ENCODE assay signal across 8 cellular contexts in the genomic region with DNA sequence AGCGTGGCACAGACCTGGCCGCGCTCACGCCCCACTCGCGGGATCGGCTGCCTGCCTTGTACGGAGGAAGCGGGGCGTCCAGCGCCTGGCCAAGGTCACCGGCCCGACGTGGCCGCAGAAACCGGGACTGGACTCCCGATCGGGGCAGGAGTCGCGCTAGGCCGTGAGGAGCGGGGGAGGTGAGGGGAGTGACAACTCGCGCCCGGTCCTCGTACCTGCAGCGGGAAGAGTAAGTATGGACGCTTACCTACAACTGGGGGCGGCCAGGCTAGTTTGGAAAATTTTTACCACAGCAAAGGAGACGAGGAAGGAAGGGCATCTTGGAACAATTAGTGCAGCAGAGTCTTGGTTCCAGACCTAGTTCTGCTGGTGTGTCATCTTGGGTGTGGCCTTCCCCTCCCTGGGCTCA.
DNase-seq lines count a peak whose midpoint lies in the region; ATAC-seq and TF ChIP-seq lines count a peak whose summit lies in the region.

No MANE protein-coding gene starts in this region.

- H3K9ac ChIP-seq in muscle layer of colon (ENCODE audit: low read length) = peak overlapping the region; percentile 26

- H3K4me3 ChIP-seq in WI38 (ENCODE audit: low read depth, low read length) (peak overlapping the region; percentile 87), muscle layer of colon (ENCODE audit: low read depth in 1 of 2, low read length in 2 of 2) (peak overlapping the region; percentile 65 to 71)

- no peaks in the 10 kb centered on the region for H3K36me3 ChIP-seq in muscle layer of colon (ENCODE audit: insufficient read depth, low read length)

- TF ChIP-seq CTCF in WI38 (IDR thresholded peaks at IDR 0.05; ENCODE audit: low read depth, low read length) = no peak

- peaks cover 24% of the 10 kb centered on the region for H3K4me1 ChIP-seq in muscle layer of colon (ENCODE audit: insufficient read depth, low read length)

- DNase-seq in 8988T (peak; percentile 54), epithelial cell of prostate (ENCODE audit: low read depth, low spot score) (no peak), foreskin melanocyte (no peak), OCI-M2 (lab: John Stamatoyannopoulos, UW; ENCODE audit: unreplicated experiment) (no peak)

- H3K9me3 ChIP-seq in muscle layer of colon (ENCODE audit: low read length) = no peaks in the 10 kb centered on the region

- ATAC-seq in GM19455 (IDR thresholded peaks at IDR 0.05; ENCODE audit: unreplicated experiment) (peak; percentile 3), GM18870 (IDR thresholded peaks at IDR 0.05; ENCODE audit: unreplicated experiment) (no peak)

- H3K27ac ChIP-seq in epithelial cell of prostate (peak overlapping the region; percentile 70), muscle layer of colon (ENCODE audit: low read depth, low read length) (peak overlapping the region; percentile 73)

- no peaks in the 10 kb centered on the region for H3K27me3 ChIP-seq in muscle layer of colon (ENCODE audit: control insufficient read depth in 1 of 2, insufficient read depth in 2 of 2, low read length in 2 of 2)
